Comparison of ENCODE assay signal across 8 cellular contexts in the genomic region with DNA sequence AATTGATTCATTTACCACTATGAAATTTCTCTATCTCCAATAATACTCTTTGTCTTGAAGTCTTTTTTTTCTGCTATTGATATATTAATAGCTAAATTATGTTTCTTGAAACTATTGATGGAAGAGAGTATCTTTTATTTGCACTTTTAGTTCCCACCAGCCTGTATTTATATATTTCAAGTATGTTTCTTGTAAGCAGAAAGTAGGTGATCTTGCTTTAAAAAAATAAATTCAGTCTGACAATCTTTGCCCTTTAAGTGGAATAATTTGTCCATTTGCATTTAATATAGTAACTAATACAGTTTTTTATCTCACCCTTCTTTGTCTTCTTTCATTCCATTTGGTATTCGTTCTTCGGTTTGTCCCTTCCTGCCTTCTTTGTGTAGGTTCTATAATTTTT.
"Had no signal": no experiment of that assay in that cellular context is flagged by ENCODE, and none has a peak within 500 bp of the region (broad histone marks: within the 10 kb centered on the region; RNA-seq: fewer than 3 reads in every experiment).

No MANE protein-coding gene starts in this region.

- FAIRE-seq: G401.6, GM12878, GM12891, GM12892, GM18507, GM19239 had no signal

- DNase-seq: GDM1, GF-D8 had no signal

- H3K4me3 ChIP-seq: GM12878 had no signal

- ATAC-seq: GM12878 had no signal
